ENCODE assay signal across 8 cellular contexts in the genomic region with DNA sequence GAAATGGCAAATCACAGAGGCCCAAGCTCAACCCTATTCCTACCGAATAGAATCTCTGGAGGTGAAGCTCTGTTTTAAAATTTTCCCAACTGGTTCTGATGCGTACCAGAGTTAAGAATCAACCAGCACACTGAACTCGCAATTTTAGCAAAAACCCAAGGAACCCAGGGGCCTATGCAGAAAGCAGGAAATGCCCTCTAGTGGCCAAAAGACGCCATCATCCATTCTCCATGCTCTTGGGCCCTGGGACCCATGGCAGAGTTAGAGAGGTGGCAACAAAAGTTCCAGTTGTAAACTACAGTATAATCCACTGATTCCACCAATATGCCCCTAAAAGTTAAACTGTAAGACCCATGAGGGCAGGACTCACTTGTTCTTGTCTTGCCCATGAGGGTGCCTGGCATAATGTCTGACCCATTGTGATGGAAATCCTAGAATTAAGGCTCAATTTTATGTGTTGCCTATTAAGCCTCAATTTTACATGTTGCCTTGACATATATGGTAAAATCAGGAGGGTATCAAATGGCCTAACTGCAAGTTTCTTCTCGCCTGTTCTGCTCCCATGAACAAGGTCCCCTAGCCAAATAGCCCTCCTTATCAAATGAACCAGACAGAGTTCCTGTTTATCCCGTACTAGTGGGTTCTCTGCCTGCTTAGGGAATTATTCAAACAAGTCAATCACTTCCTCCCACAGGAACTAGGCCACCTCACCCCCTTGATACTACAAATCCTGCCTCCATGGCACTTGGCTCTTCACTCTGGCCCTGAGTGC.
DNase-seq lines count a peak whose midpoint lies in the region; ATAC-seq and TF ChIP-seq lines count a peak whose summit lies in the region.

No MANE protein-coding gene starts in this region.

- peak overlapping the region in 3 of 59 donors; percentile 9 to 47 (median 16) for H3K27ac ChIP-seq in dorsolateral prefrontal cortex

- CTCF ChIA-PET in activated CD4-positive, alpha-beta T cell treated with anti-CD3 and anti-CD28 coated beads, Interleukin-2, amount 10 ng/mL, durations not matched to agents 7 days and 5 days (lab: Charles Lee), result interaction anchor here (1.0 kb wide), 1 partner anchor 21 kb away, joined by 3 read pairs; no protein-coding TSS in a partner anchor

- ATAC-seq in GM18520 (IDR thresholded peaks at IDR 0.05; ENCODE audit: unreplicated experiment), result peak; percentile 65
- peak; percentile 83 for ATAC-seq in HG03135 (IDR thresholded peaks at IDR 0.05; ENCODE audit: unreplicated experiment)

- TF ChIP-seq CTCF in dorsolateral prefrontal cortex (IDR thresholded peaks at IDR 0.05 in 54 of 56, conservative IDR thresholded peaks at IDR 0.05 in 2 of 56; ENCODE audit: low read depth in 1 of 56, partially characterized antibody in 56 of 56), result peak; percentile 62 to 96 (median 90)

- peak overlapping the region in 2 of 59 donors; percentile 15 to 36 for H3K4me3 ChIP-seq in dorsolateral prefrontal cortex

- POLR2A ChIA-PET in activated CD4-positive, alpha-beta T cell treated with anti-CD3 and anti-CD28 coated beads, Interleukin-2, amount 10 ng/mL, durations not matched to agents 7 days and 5 days (lab: Charles Lee), result interaction anchor here (0.6 kb wide), 1 partner anchor 70 kb away, joined by 3 read pairs; no protein-coding TSS in a partner anchor

- peak; percentile 78 for DNase-seq in AG08395 (ENCODE audit: low spot score)
- peak; percentile 52 to 62 for DNase-seq in NCI-H524 (lab: John Stamatoyannopoulos, UW)
- peak; percentile 68 for DNase-seq in activated CD4-positive, alpha-beta T cell treated with anti-CD3 and anti-CD28 coated beads, Interleukin-2, amount 10 ng/mL, durations not matched to agents 7 days and 5 days
- peak in 8 of 10 donors; percentile 22 to 80 (median 64) for DNase-seq in dorsolateral prefrontal cortex
- peak; percentile 89 for DNase-seq in medulla oblongata (ENCODE audit: extremely low spot score)
- peak; percentile 4 to 37 for DNase-seq in stimulated activated CD8-positive, alpha-beta memory T cell treated with anti-CD3 and anti-CD28 coated beads, Interleukin-4, amount 100 ng/mL, for 1 hour (ENCODE audit: low read depth in 2 of 2, low spot score in 1 of 2)

- peaks cover 0 to 3% (median 0%) of the 10 kb centered on the region in 45 donors for H3K27me3 ChIP-seq in dorsolateral prefrontal cortex

- H3K4me1 Mint-ChIP-seq in activated CD4-positive, alpha-beta T cell treated with anti-CD3 and anti-CD28 coated beads, Interleukin-2, amount 10 ng/mL, durations not matched to agents 7 days and 5 days, result peaks cover 4% of the 10 kb centered on the region

- no peak overlapping the region for H3K27ac Mint-ChIP-seq in activated CD4-positive, alpha-beta T cell treated with anti-CD3 and anti-CD28 coated beads, Interleukin-2, amount 10 ng/mL, durations not matched to agents 7 days and 5 days

- H3K9me3 Mint-ChIP-seq in activated CD4-positive, alpha-beta T cell treated with anti-CD3 and anti-CD28 coated beads, Interleukin-2, amount 10 ng/mL, durations not matched to agents 7 days and 5 days, result no peaks in the 10 kb centered on the region

- intact Hi-C loops in dorsolateral prefrontal cortex (cut with DNase I), result loop anchor here in 1 of 2 donors (10.0 kb wide), 1 partner anchor 236 kb away; no protein-coding TSS in a partner anchor

- H3K4me3 Mint-ChIP-seq in activated CD4-positive, alpha-beta T cell treated with anti-CD3 and anti-CD28 coated beads, Interleukin-2, amount 10 ng/mL, durations not matched to agents 7 days and 5 days, result no peak overlapping the region

- H3K27me3 Mint-ChIP-seq in activated CD4-positive, alpha-beta T cell treated with anti-CD3 and anti-CD28 coated beads, Interleukin-2, amount 10 ng/mL, durations not matched to agents 7 days and 5 days, result peaks cover 14% of the 10 kb centered on the region

- H3K36me3 Mint-ChIP-seq in activated CD4-positive, alpha-beta T cell treated with anti-CD3 and anti-CD28 coated beads, Interleukin-2, amount 10 ng/mL, durations not matched to agents 7 days and 5 days (ENCODE audit: low read depth), result no peaks in the 10 kb centered on the region

Comparison
In these comparisons a context has a peak if more than half of its experiments do, and no peak if none do; other contexts are left out.
1. DNase-seq: peak in every context shown above with its lines; median percentile 89 in medulla oblongata; 78 in AG08395; 68 in activated CD4-positive, alpha-beta T cell treated with anti-CD3 and anti-CD28 coated beads, Interleukin-2, amount 10 ng/mL, durations not matched to agents 7 days and 5 days; 64 in dorsolateral prefrontal cortex; 57 in NCI-H524; 20 in stimulated activated CD8-positive, alpha-beta memory T cell treated with anti-CD3 and anti-CD28 coated beads, Interleukin-4, amount 100 ng/mL, for 1 hour.